In the genomic region with DNA sequence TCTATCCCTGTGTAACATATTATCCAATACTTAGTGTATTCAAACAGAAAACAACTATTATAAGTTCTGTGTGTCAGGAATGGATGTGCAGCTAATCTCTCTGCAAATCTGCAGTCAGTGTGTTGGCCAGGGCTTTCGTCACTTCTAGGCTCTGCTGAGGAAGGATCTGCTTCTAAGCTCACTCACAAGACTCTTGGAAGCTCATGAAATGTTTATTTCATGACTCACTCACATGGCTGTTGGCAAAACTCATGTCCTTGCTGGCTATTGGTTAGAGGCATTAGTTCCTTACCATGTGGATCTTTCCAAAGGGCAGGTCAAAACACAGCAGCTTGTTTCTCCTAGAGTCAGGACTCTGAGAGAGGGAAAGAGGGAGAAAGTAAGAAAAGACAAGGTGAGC, we compare ENCODE assay signal across 24 cellular contexts.
DNase-seq lines count a peak whose midpoint lies in the region; ATAC-seq and TF ChIP-seq lines count a peak whose summit lies in the region.
"Had no signal": no experiment of that assay in that cellular context is flagged by ENCODE, and none has a peak within 500 bp of the region (broad histone marks: within the 10 kb centered on the region; RNA-seq: fewer than 3 reads in every experiment).

No MANE protein-coding gene starts in this region.

- no peaks in the 10 kb centered on the region for H3K9me3 Mint-ChIP-seq in MCF 10A (ENCODE audit: unreplicated experiment)

- peak overlapping the region; percentile 68 for H3K27ac Mint-ChIP-seq in MCF 10A (ENCODE audit: low read depth, unreplicated experiment)

- peak; percentile 82 for DNase-seq in MCF 10A (ENCODE audit: unreplicated experiment)
- no peak for DNase-seq in breast epithelium (ENCODE audit: low spot score in 2 of 2)
- peak; percentile 1 for DNase-seq in amniotic epithelial cell (ENCODE audit: low read depth)
- DNase-seq in iPS-NIHi7 (ENCODE audit: extremely low spot score) = peak; percentile 16
- no peak for DNase-seq in NCI-H2227 (lab: John Stamatoyannopoulos, UW; ENCODE audit: unreplicated experiment)
- no peak for DNase-seq in 8988T
- DNase-seq in substantia nigra (lab: John Stamatoyannopoulos, UW) = no peak
- DNase-seq: activated CD4-positive, alpha-beta T cell treated with anti-CD3 and anti-CD28 coated beads, Interleukin-2, amount 50 U/mL, for 4 hours; activated naive CD4-positive, alpha-beta T cell treated with Interleukin-2 at 50 U/mL for 16 hours; aorta; cortex of kidney; GOT3; kidney; NCI-H2029; NCI-H446 treated with DMSO at 0.1 percent for 48 hours; NK-92 treated with Interleukin-12 subunit alpha and Interleukin-12 subunit beta, amount 100 ng/mL, for 24 hours; T-helper 1 cell had no signal

- H3K36me3 Mint-ChIP-seq in MCF 10A (ENCODE audit: insufficient read depth, unreplicated experiment) = no peaks in the 10 kb centered on the region

- peaks cover 12% of the 10 kb centered on the region for H3K4me1 Mint-ChIP-seq in MCF 10A (ENCODE audit: insufficient read depth, unreplicated experiment)

- TF ChIP-seq CTCF in MCF 10A (IDR thresholded peaks at IDR 0.05; ENCODE audit: unreplicated experiment) (no peak), breast epithelium (IDR thresholded peaks at IDR 0.05) (no peak)

- no peak overlapping the region for H3K4me3 Mint-ChIP-seq in MCF 10A (ENCODE audit: unreplicated experiment)

- H3K4me3 ChIP-seq in breast epithelium = no peak overlapping the region
- H3K4me3 ChIP-seq: BLaER1 treated with 17β-estradiol and CSF1 and Interleukin-3, amounts not matched to agents 10 nM and 100 nM; prostate gland; smooth muscle cell had no signal

- H3K36me3 ChIP-seq in breast epithelium = no peaks in the 10 kb centered on the region
- H3K36me3 ChIP-seq: BLaER1 treated with 17β-estradiol and CSF1 and Interleukin-3, amounts not matched to agents 10 nM and 100 nM; prostate gland had no signal

- no peaks in the 10 kb centered on the region for H3K4me1 ChIP-seq in breast epithelium
- H3K4me1 ChIP-seq: BLaER1 treated with 17β-estradiol and CSF1 and Interleukin-3, amounts not matched to agents 10 nM and 100 nM; prostate gland had no signal

- H3K27ac ChIP-seq in breast epithelium (no peak overlapping the region), substantia nigra (ENCODE audit: low read depth, low read length, poor library complexity, severe bottlenecking) (no peak overlapping the region)
- H3K27ac ChIP-seq: 22Rv1; BLaER1 treated with 17β-estradiol and CSF1 and Interleukin-3, amounts not matched to agents 10 nM and 100 nM; prostate gland; VCaP had no signal

- no peaks in the 10 kb centered on the region for H3K27me3 ChIP-seq in breast epithelium
- H3K27me3 ChIP-seq: BLaER1 treated with 17β-estradiol and CSF1 and Interleukin-3, amounts not matched to agents 10 nM and 100 nM had no signal

- intact Hi-C loops in MCF 10A (cut with micrococcal nuclease) (no loop called here), breast epithelium (cut with DNase I; ENCODE audit: low total_unique reads) (no loop called here)

- CTCF ChIA-PET in MCF 10A (lab: Yijun Ruan, JAX) = interaction anchor here (0.6 to 1.2 kb wide), 3 partner anchors 85 to 396 kb away, joined by 3 to 4 read pairs (median 3); no protein-coding TSS in a partner anchor

- no peak for ATAC-seq in GM19455 (IDR thresholded peaks at IDR 0.05; ENCODE audit: unreplicated experiment)
- ATAC-seq: Right ventricle myocardium inferior had no signal

- POLR2A ChIA-PET in MCF 10A (lab: Yijun Ruan, JAX) = interaction anchor here (0.6 to 1.2 kb wide), 8 partner anchors 11 to 367 kb away, joined by 3 to 5 read pairs (median 3); a partner anchor contains a TSS

- no peak for TF ChIP-seq POLR2A in breast epithelium (IDR thresholded peaks at IDR 0.05)

- H3K27me3 Mint-ChIP-seq in MCF 10A (ENCODE audit: insufficient read depth, unreplicated experiment) = peaks cover 16% of the 10 kb centered on the region

- no TSS peak for BruUV-seq in MCF 10A (replicated peaks; lab: Mats Ljungman, UMichigan)

- H3K9me3 ChIP-seq in breast epithelium = no peaks in the 10 kb centered on the region
- H3K9me3 ChIP-seq: prostate gland had no signal

Comparison
In these comparisons a context has a peak if more than half of its experiments do, and no peak if none do; other contexts are left out.
1. DNase-seq: peak in MCF 10A (single experiment), amniotic epithelial cell (single experiment) and iPS-NIHi7 (single experiment); none in breast epithelium (0 of 2), NCI-H2227 (single experiment), 8988T (single experiment) and substantia nigra (0 of 49).